ENCODE assay signal across 23 cellular contexts in the genomic region with DNA sequence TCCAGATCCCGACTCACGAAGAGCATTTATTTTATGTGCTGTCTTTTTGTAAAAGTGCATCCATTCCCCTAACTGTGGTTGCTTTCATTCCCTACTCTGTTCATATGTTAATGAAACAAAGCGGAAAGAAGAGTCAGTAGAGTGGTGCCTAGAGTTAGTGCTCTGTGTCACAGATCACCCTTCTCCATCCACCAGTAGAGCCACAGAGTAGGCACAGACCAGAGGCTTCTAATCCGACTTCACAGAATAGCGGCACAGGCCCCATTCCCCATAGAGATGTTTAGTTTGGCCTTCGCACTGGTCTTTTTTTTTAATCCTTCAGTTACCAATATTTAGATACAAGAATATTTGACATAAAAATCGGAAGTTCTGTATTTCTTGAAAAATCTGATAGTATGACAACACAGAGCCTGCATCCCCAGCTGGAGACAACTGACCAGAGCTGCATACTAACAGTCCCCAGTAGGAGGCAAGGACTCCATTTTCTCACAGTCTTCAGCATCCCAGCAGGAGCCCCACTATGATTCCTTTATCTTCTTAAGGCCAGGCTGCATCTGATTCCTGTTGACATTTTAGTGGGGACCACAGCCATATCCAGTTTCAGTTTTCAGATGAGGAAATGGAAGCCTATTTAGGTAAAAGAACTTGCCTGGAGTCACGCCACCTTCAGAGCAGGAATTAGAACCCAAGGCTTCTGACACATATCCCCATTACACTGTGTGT.
"Had no signal": no experiment of that assay in that cellular context is flagged by ENCODE, and none has a peak within 500 bp of the region (broad histone marks: within the 10 kb centered on the region; RNA-seq: fewer than 3 reads in every experiment).

No MANE protein-coding gene starts in this region.

- H3K4me1 ChIP-seq: colonic mucosa, foreskin keratinocyte, prostate gland, right atrium auricular region had no signal

- H3K9me3 ChIP-seq: colonic mucosa, prostate gland, right atrium auricular region, tibial artery had no signal

- H3K27me3 ChIP-seq: colonic mucosa, right atrium auricular region, tibial artery had no signal

- H3K27ac ChIP-seq: brain microvascular endothelial cell, colonic mucosa, foreskin keratinocyte, hepatocyte, prostate gland, right atrium auricular region, skin epidermis, tibial artery had no signal

- H3K4me3 ChIP-seq: colonic mucosa, hepatocyte, lung, prostate gland, right atrium auricular region, skin epidermis, tibial artery had no signal

- DNase-seq: activated CD4-positive, alpha-beta T cell treated with anti-CD3 and anti-CD28 coated beads, Interleukin-2, amount 50 U/mL, for 1 hour; activated CD4-positive, CD25-positive, alpha-beta regulatory T cell treated with anti-CD3 and anti-CD28 coated beads, Interleukin-2, amount 50 U/mL, for 72 hours; activated CD8-positive, alpha-beta memory T cell treated with anti-CD3 and anti-CD28 coated beads, Interleukin-2, amount 50 U/mL, for 4 hours; activated effector memory CD4-positive, alpha-beta T cell treated with Interleukin-2 at 50 U/mL for 16 hours; activated naive CD4-positive, alpha-beta T cell treated with anti-CD3 and anti-CD28 coated beads, Interleukin-2, amount 10 ng/mL, durations not matched to agents 7 days and 5 days; activated naive CD8-positive, alpha-beta T cell treated with anti-CD3 and anti-CD28 coated beads, Interleukin-2, amount 50 U/mL, for 24 hours; activated T-cell treated with anti-CD3 and anti-CD28 coated beads, Interleukin-2, amount 50 U/mL, for 4 hours; aorta; brain microvascular endothelial cell; central memory CD4-positive, alpha-beta T cell; colonic mucosa; foreskin keratinocyte; kidney; naive B cell; stimulated activated naive CD8-positive, alpha-beta T cell treated with anti-CD3 and anti-CD28 coated beads, Interleukin-15, Interleukin-2, amounts not matched to agents 100 U/mL and 50 U/mL, for 24 hours; substantia nigra; tibial artery had no signal

- H3K36me3 ChIP-seq: brain microvascular endothelial cell, colonic mucosa, prostate gland, right atrium auricular region, tibial artery had no signal

- ATAC-seq: activated naive CD8-positive, alpha-beta T cell treated with anti-CD3 and anti-CD28 coated beads, Interleukin-2, amount 50 U/mL, for 24 hours; activated T-cell treated with anti-CD3 and anti-CD28 coated beads, Interleukin-2, amount 50 U/mL, for 4 hours; foreskin keratinocyte; left lobe of liver; stimulated activated naive CD8-positive, alpha-beta T cell treated with anti-CD3 and anti-CD28 coated beads, Interleukin-15, Interleukin-2, amounts not matched to agents 100 U/mL and 50 U/mL, for 24 hours had no signal
